In the genomic region with DNA sequence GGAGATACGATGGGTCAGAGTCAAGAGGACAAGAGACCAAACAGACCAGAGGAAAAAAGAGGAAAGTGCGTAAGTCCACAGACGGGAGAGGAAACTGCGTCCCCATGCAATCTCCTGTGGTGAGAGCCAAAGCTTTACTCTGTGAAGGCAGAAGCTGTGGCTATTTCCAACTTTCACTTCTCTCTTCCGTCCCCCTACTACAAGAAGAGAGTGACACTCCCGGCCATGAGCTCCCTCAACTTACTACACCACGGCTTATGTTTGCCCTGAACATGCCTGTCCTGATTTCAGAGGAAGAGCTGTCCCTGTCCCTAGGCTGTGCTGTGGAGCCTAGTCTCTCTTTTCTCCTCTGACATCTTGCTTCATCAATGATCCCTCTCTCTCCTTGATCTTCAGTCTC, we compare ENCODE assay signal across 13 cellular contexts. TPM values are rescaled to one million over a fixed set of nuclear protein-coding genes. Genes with fewer than 3 reads are reported as not detected.
DNase-seq lines count a peak whose midpoint lies in the region; ATAC-seq and FAIRE-seq lines count a peak whose summit lies in the region.
"Had no signal": no experiment of that assay in that cellular context is flagged by ENCODE, and none has a peak within 500 bp of the region (broad histone marks: within the 10 kb centered on the region; RNA-seq: fewer than 3 reads in every experiment).

No MANE protein-coding gene starts in this region.

- H3K36me3 ChIP-seq in naive thymus-derived CD4-positive, alpha-beta T cell (ENCODE audit: control insufficient read depth in 2 of 3, insufficient read depth in 3 of 3, low read length in 3 of 3) = no peaks in the 10 kb centered on the region

- H3K9me3 Mint-ChIP-seq in naive thymus-derived CD4-positive, alpha-beta T cell = peaks cover 0 to 6% (median 0%) of the 10 kb centered on the region in 11 donors

- no peak overlapping the region for H3K27ac Mint-ChIP-seq in naive thymus-derived CD4-positive, alpha-beta T cell
- H3K27ac Mint-ChIP-seq: stimulated activated naive CD8-positive, alpha-beta T cell treated with anti-CD3 and anti-CD28 coated beads, Interleukin-15, Interleukin-2, amounts not matched to agents 100 ng/mL and 50 ng/mL, for 24 hours had no signal

- peaks cover 0 to 2% (median 0%) of the 10 kb centered on the region in 5 donors for H3K36me3 Mint-ChIP-seq in naive thymus-derived CD4-positive, alpha-beta T cell

- no peaks in the 10 kb centered on the region for H3K27me3 ChIP-seq in naive thymus-derived CD4-positive, alpha-beta T cell (ENCODE audit: control insufficient read depth in 2 of 2, insufficient read depth in 2 of 2, low read length in 2 of 2)

- CTCF ChIA-PET in naive thymus-derived CD4-positive, alpha-beta T cell (lab: Charles Lee) = no interaction called here

- DNase-seq in RPMI8226 (peak; percentile 74), EL (no peak), HTR-8/SVneo (ENCODE audit: insufficient read length, low spot score) (no peak)
- DNase-seq in naive thymus-derived CD4-positive, alpha-beta T cell = no peak
- DNase-seq in activated CD4-positive, alpha-beta T cell treated with anti-CD3 and anti-CD28 coated beads, Interleukin-2, amount 50 U/mL, for 4 hours = no peak
- DNase-seq: DMS79, dorsolateral prefrontal cortex, NCI-H2029, T-helper 1 cell had no signal

- ATAC-seq in GM18511 (IDR thresholded peaks at IDR 0.05; ENCODE audit: unreplicated experiment) (peak; percentile 91), HG02852 (IDR thresholded peaks at IDR 0.05; ENCODE audit: unreplicated experiment) (peak; percentile 80), HG03196 (IDR thresholded peaks at IDR 0.05; ENCODE audit: unreplicated experiment) (no peak)
- ATAC-seq in naive thymus-derived CD4-positive, alpha-beta T cell = peak; percentile 88

- no peak for FAIRE-seq in HTR-8/SVneo (lab: Jason Lieb, UNC)

- H3K4me3 ChIP-seq in naive thymus-derived CD4-positive, alpha-beta T cell (ENCODE audit: low read length) = no peak overlapping the region
- H3K4me3 ChIP-seq: dorsolateral prefrontal cortex had no signal

- peaks cover 5 to 28% (median 15%) of the 10 kb centered on the region in 5 donors for H3K27me3 Mint-ChIP-seq in naive thymus-derived CD4-positive, alpha-beta T cell

- no peaks in the 10 kb centered on the region for H3K4me1 ChIP-seq in naive thymus-derived CD4-positive, alpha-beta T cell (ENCODE audit: control insufficient read depth in 2 of 2, insufficient read depth in 2 of 2, low read length in 2 of 2)

- no peaks in the 10 kb centered on the region for H3K9me3 ChIP-seq in naive thymus-derived CD4-positive, alpha-beta T cell (ENCODE audit: control insufficient read depth in 2 of 3, low read length in 3 of 3)

- H3K27ac ChIP-seq in naive thymus-derived CD4-positive, alpha-beta T cell (ENCODE audit: low read depth, low read length) = no peak overlapping the region

- POLR2A ChIA-PET in naive thymus-derived CD4-positive, alpha-beta T cell (lab: Charles Lee) = interaction anchor here (0.7 to 1.0 kb wide), 2 partner anchors 11 to 60 kb away, joined by 4 to 6 read pairs; no protein-coding TSS in a partner anchor

- no peak overlapping the region for H3K4me3 Mint-ChIP-seq in naive thymus-derived CD4-positive, alpha-beta T cell
- H3K4me3 Mint-ChIP-seq: stimulated activated naive CD8-positive, alpha-beta T cell treated with anti-CD3 and anti-CD28 coated beads, Interleukin-15, Interleukin-2, amounts not matched to agents 100 ng/mL and 50 ng/mL, for 24 hours had no signal

- intact Hi-C loops in naive thymus-derived CD4-positive, alpha-beta T cell (cut with micrococcal nuclease) = no loop called here

- peaks cover 0 to 5% (median 0%) of the 10 kb centered on the region in 7 donors for H3K4me1 Mint-ChIP-seq in naive thymus-derived CD4-positive, alpha-beta T cell

RNA-seq across cellular contexts. Expression of gene SSR1, which starts 11.5 kb away (rescaled TPM):
- total RNA-seq in naive thymus-derived CD4-positive, alpha-beta T cell = 100 to 1,000 TPM in 3 of 5 experiments, 10 to 100 TPM in 2; 75.0 to 178 (median 127) TPM
- 100 to 1,000 TPM; 151 to 204 TPM for polyA plus RNA-seq in naive thymus-derived CD4-positive, alpha-beta T cell
